ENCODE assay signal across 12 cellular contexts in the genomic region with DNA sequence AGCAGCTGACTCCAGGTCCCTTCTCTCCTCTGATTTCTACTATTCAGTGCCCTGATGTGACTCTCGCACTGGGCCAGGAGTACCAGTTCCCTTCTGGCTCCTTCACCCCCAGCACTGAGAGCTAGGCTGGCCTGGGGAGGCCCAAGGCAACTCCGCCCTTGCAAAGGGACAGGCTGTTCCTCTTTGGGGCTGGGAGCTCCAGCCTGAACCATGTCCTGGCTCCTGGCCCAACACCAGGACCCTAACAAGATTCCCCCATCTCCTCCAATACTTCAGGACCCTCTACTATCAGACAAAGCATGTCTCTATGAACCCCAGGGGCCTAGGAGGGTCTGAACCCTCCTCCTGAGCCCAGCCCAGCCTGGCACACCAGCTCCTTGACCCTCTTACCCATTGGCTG. TPM values are rescaled to one million over a fixed set of nuclear protein-coding genes. Genes with fewer than 3 reads are reported as not detected.
DNase-seq lines count a peak whose midpoint lies in the region; ATAC-seq and TF ChIP-seq lines count a peak whose summit lies in the region.
"Had no signal": no experiment of that assay in that cellular context is flagged by ENCODE, and none has a peak within 500 bp of the region (broad histone marks: within the 10 kb centered on the region; RNA-seq: fewer than 3 reads in every experiment).

No MANE protein-coding gene starts in this region.

- H3K4me1 ChIP-seq in HUES64 (ENCODE audit: insufficient read depth, low read length) = peaks cover 32% of the 10 kb centered on the region

- DNase-seq in chondrocyte (ENCODE audit: low spot score) (no peak), nephron progenitor cell (no peak), type B pancreatic cell (ENCODE audit: extremely low spot score, unreplicated experiment) (no peak), middle frontal gyrus (ENCODE audit: extremely low spot score, low spot score) (no peak), LoVo (ENCODE audit: low spot score) (no peak)
- DNase-seq: activated CD4-positive, alpha-beta T cell treated with anti-CD3 and anti-CD28 coated beads for 4 hours; activated naive CD8-positive, alpha-beta T cell treated with anti-CD3 and anti-CD28 coated beads, Interleukin-2, amount 10 ng/mL, durations not matched to agents 7 days and 5 days; activated T-cell treated with anti-CD3 and anti-CD28 coated beads, Interleukin-2, amount 50 U/mL, for 1 hour; NCI-H774; T-helper 9 cell had no signal

- no peak for ATAC-seq in HG03378 (IDR thresholded peaks at IDR 0.05; ENCODE audit: unreplicated experiment)

- H3K4me1 Mint-ChIP-seq in chondrocyte (ENCODE audit: low read depth) = peaks cover 82% of the 10 kb centered on the region
- peaks cover 62% of the 10 kb centered on the region for H3K4me1 Mint-ChIP-seq in nephron progenitor cell
- H3K4me1 Mint-ChIP-seq in type B pancreatic cell (ENCODE audit: unreplicated experiment) = peaks cover 40% of the 10 kb centered on the region
- H3K4me1 Mint-ChIP-seq: activated naive CD8-positive, alpha-beta T cell treated with anti-CD3 and anti-CD28 coated beads, Interleukin-2, amount 10 ng/mL, durations not matched to agents 7 days and 5 days had no signal

- H3K36me3 Mint-ChIP-seq in chondrocyte (ENCODE audit: low read depth) (peaks cover 4% of the 10 kb centered on the region), nephron progenitor cell (ENCODE audit: low read depth) (no peaks in the 10 kb centered on the region), type B pancreatic cell (no peaks in the 10 kb centered on the region)
- H3K36me3 Mint-ChIP-seq: activated naive CD8-positive, alpha-beta T cell treated with anti-CD3 and anti-CD28 coated beads, Interleukin-2, amount 10 ng/mL, durations not matched to agents 7 days and 5 days had no signal

- peak overlapping the region; percentile 9; the same call in 1 of the 2 replicates for H3K9ac ChIP-seq in HUES64 (ENCODE audit: low read depth, low read length)

- no peaks in the 10 kb centered on the region for H3K36me3 ChIP-seq in HUES64 (ENCODE audit: insufficient read depth, low read length)

- H3K27ac Mint-ChIP-seq in chondrocyte (ENCODE audit: unreplicated experiment) (peak overlapping the region; percentile 89), nephron progenitor cell (peak overlapping the region; percentile 86), type B pancreatic cell (peak overlapping the region; percentile 87)
- H3K27ac Mint-ChIP-seq: activated naive CD8-positive, alpha-beta T cell treated with anti-CD3 and anti-CD28 coated beads, Interleukin-2, amount 10 ng/mL, durations not matched to agents 7 days and 5 days had no signal

- H3K9me3 ChIP-seq in HUES64 (ENCODE audit: insufficient read depth, low read depth, low read length) = no peaks in the 10 kb centered on the region

- no peak overlapping the region for H3K4me3 ChIP-seq in HUES64 (ENCODE audit: low read length)

- H3K27me3 ChIP-seq in HUES64 (ENCODE audit: insufficient read depth, low read length) = no peaks in the 10 kb centered on the region

- TF ChIP-seq CTCF in chondrocyte (IDR thresholded peaks at IDR 0.05) (no peak), nephron progenitor cell (IDR thresholded peaks at IDR 0.05) (no peak), type B pancreatic cell (conservative IDR thresholded peaks at IDR 0.05) (no peak)

- H3K27me3 Mint-ChIP-seq in chondrocyte (ENCODE audit: low read depth) (no peaks in the 10 kb centered on the region), nephron progenitor cell (ENCODE audit: low read depth, poor library complexity) (peaks cover 17% of the 10 kb centered on the region), type B pancreatic cell (no peaks in the 10 kb centered on the region)

- H3K4me3 Mint-ChIP-seq in chondrocyte (ENCODE audit: unreplicated experiment) = no peak overlapping the region
- H3K4me3 Mint-ChIP-seq in nephron progenitor cell = no peak overlapping the region
- peak overlapping the region; percentile 81 for H3K4me3 Mint-ChIP-seq in type B pancreatic cell
- H3K4me3 Mint-ChIP-seq: activated naive CD8-positive, alpha-beta T cell treated with anti-CD3 and anti-CD28 coated beads, Interleukin-2, amount 10 ng/mL, durations not matched to agents 7 days and 5 days had no signal

- H3K27ac ChIP-seq in HUES64 (ENCODE audit: low read depth, low read length) = peak overlapping the region; percentile 57; the same call in 1 of the 2 replicates

- WGBS in HUES64 = 92% methylated on average over 2 of the region's 2 CpGs

- H3K9me3 Mint-ChIP-seq in chondrocyte (ENCODE audit: low read depth) (no peaks in the 10 kb centered on the region), nephron progenitor cell (no peaks in the 10 kb centered on the region), type B pancreatic cell (no peaks in the 10 kb centered on the region)
- H3K9me3 Mint-ChIP-seq: activated naive CD8-positive, alpha-beta T cell treated with anti-CD3 and anti-CD28 coated beads, Interleukin-2, amount 10 ng/mL, durations not matched to agents 7 days and 5 days had no signal

RNA-seq across cellular contexts. Expression of gene CREB3L1, which starts 12.6 kb away (rescaled TPM):
- 4.6 TPM for polyA plus RNA-seq in HUES64 (2013, experiment 1 of 2)
- 9.1 TPM for polyA plus RNA-seq in HUES64 (2013, experiment 2 of 2)
- total RNA-seq in chondrocyte (83.1 to 192 TPM (median 190 TPM) in 3 replicates), type B pancreatic cell (ENCODE audit: low replicate concordance) (9.8 and 20.8 TPM in 2 replicates)
- total RNA-seq: activated naive CD8-positive, alpha-beta T cell treated with anti-CD3 and anti-CD28 coated beads, Interleukin-2, amount 10 ng/mL, durations not matched to agents 7 days and 5 days had no signal

RNA-seq across cellular contexts. Expression of gene DGKZ, which starts 57.2 kb away (rescaled TPM):
- 51.0 TPM for polyA plus RNA-seq in HUES64 (2013, experiment 1 of 2)
- polyA plus RNA-seq in HUES64 (2013, experiment 2 of 2) = 50.1 TPM
- total RNA-seq in chondrocyte = 41.9 to 47.4 TPM (median 46.8 TPM) in 3 replicates
- 50.0 and 57.6 TPM in 2 replicates for total RNA-seq in type B pancreatic cell (ENCODE audit: low replicate concordance)
